In the genomic region with DNA sequence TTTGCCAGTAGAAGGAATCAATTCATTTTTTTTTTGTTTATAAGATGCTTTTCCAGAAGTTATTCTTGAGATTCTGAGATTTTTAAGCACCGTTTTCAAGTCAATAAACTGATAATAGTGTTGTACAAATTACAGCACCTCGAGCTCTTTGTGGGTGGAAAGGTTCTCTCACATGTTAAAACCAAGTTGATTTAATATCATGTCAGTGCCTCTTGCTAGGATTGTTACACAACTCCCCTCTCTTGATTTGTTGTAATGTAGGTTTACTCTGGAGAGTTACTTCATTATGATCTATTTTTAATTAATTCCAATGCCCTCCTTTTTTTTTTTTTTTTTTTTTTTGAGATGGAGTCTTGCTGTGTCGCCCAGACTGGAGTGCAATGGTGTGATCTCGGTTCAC, we compare ENCODE assay signal across 20 cellular contexts. TPM values are rescaled to one million over a fixed set of nuclear protein-coding genes. Genes with fewer than 3 reads are reported as not detected.
"Had no signal": no experiment of that assay in that cellular context is flagged by ENCODE, and none has a peak within 500 bp of the region (broad histone marks: within the 10 kb centered on the region; RNA-seq: fewer than 3 reads in every experiment).

No MANE protein-coding gene starts in this region.

- DNase-seq: activated CD4-positive, alpha-beta T cell treated with anti-CD3 and anti-CD28 coated beads, Interleukin-2, amount 10 ng/mL, durations not matched to agents 24 days and 14 days; activated CD4-positive, CD25-positive, alpha-beta regulatory T cell; activated CD8-positive, alpha-beta memory T cell treated with anti-CD3 and anti-CD28 coated beads, Interleukin-2, amount 50 U/mL, for 4 hours; activated CD8-positive, alpha-beta T cell treated with anti-CD3 and anti-CD28 coated beads, Interleukin-2, amount 10 ng/mL, durations not matched to agents 7 days and 5 days; activated gamma-delta T cell treated with Interleukin-2 at 50 U/mL for 16 hours; activated naive CD8-positive, alpha-beta T cell treated with anti-CD3 and anti-CD28 coated beads for 36 hours; anterior cingulate cortex; dermis blood vessel endothelial cell; mesendoderm; right lobe of liver; upper lobe of right lung had no signal

- H3K27ac Mint-ChIP-seq: activated CD4-positive, alpha-beta T cell treated with anti-CD3 and anti-CD28 coated beads, Interleukin-2, amount 10 ng/mL, durations not matched to agents 24 days and 14 days; activated CD8-positive, alpha-beta T cell treated with anti-CD3 and anti-CD28 coated beads, Interleukin-2, amount 10 ng/mL, durations not matched to agents 7 days and 5 days; activated naive CD8-positive, alpha-beta T cell treated with anti-CD3 and anti-CD28 coated beads for 36 hours; stimulated activated naive CD8-positive, alpha-beta T cell treated with anti-CD3 and anti-CD28 coated beads, Interleukin-15, amount 100 ng/mL, for 72 hours; T-helper 2 cell treated with Interferon-gamma antibody and Interleukin-4, amounts not matched to agents 5 μg/mL and 100 μg/mL, for 36 hours had no signal

- H3K9me3 ChIP-seq: right lobe of liver, upper lobe of right lung had no signal

- H3K27me3 Mint-ChIP-seq: activated CD4-positive, alpha-beta T cell treated with anti-CD3 and anti-CD28 coated beads, Interleukin-2, amount 10 ng/mL, durations not matched to agents 24 days and 14 days; activated naive CD8-positive, alpha-beta T cell treated with anti-CD3 and anti-CD28 coated beads for 36 hours; stimulated activated naive CD8-positive, alpha-beta T cell treated with anti-CD3 and anti-CD28 coated beads, Interleukin-15, amount 100 ng/mL, for 72 hours had no signal

- H3K4me3 ChIP-seq: right lobe of liver, upper lobe of right lung had no signal

- H3K4me1 Mint-ChIP-seq: neural crest cell; stimulated activated naive CD8-positive, alpha-beta T cell treated with anti-CD3 and anti-CD28 coated beads, Interleukin-15, amount 100 ng/mL, for 72 hours had no signal

- ATAC-seq: activated CD8-positive, alpha-beta T cell treated with anti-CD3 and anti-CD28 coated beads, Interleukin-2, amount 10 ng/mL, durations not matched to agents 7 days and 5 days; right lobe of liver; upper lobe of right lung had no signal

- H3K4me3 Mint-ChIP-seq: activated CD4-positive, alpha-beta T cell treated with anti-CD3 and anti-CD28 coated beads, Interleukin-2, amount 10 ng/mL, durations not matched to agents 24 days and 14 days; activated CD8-positive, alpha-beta T cell treated with anti-CD3 and anti-CD28 coated beads, Interleukin-2, amount 10 ng/mL, durations not matched to agents 7 days and 5 days; activated naive CD8-positive, alpha-beta T cell treated with anti-CD3 and anti-CD28 coated beads for 36 hours; neural crest cell; stimulated activated naive CD8-positive, alpha-beta T cell treated with anti-CD3 and anti-CD28 coated beads, Interleukin-15, amount 100 ng/mL, for 72 hours; T-helper 2 cell treated with Interferon-gamma antibody and Interleukin-4, amounts not matched to agents 5 μg/mL and 100 μg/mL, for 36 hours had no signal

RNA-seq across cellular contexts. Expression of gene SMCO1, which starts 57.1 kb away (rescaled TPM):
- total RNA-seq: activated CD4-positive, alpha-beta T cell treated with anti-CD3 and anti-CD28 coated beads, Interleukin-2, amount 10 ng/mL, durations not matched to agents 24 days and 14 days; activated naive CD8-positive, alpha-beta T cell treated with anti-CD3 and anti-CD28 coated beads for 36 hours; chondrocyte; dermis blood vessel endothelial cell; frontal cortex; neural crest cell; osteocyte; pulmonary artery endothelial cell; right lobe of liver; temporal lobe; upper lobe of right lung had no signal
- polyA plus RNA-seq: liver had no signal
